Comparison of ENCODE assay signal across 11 cellular contexts in the genomic region with DNA sequence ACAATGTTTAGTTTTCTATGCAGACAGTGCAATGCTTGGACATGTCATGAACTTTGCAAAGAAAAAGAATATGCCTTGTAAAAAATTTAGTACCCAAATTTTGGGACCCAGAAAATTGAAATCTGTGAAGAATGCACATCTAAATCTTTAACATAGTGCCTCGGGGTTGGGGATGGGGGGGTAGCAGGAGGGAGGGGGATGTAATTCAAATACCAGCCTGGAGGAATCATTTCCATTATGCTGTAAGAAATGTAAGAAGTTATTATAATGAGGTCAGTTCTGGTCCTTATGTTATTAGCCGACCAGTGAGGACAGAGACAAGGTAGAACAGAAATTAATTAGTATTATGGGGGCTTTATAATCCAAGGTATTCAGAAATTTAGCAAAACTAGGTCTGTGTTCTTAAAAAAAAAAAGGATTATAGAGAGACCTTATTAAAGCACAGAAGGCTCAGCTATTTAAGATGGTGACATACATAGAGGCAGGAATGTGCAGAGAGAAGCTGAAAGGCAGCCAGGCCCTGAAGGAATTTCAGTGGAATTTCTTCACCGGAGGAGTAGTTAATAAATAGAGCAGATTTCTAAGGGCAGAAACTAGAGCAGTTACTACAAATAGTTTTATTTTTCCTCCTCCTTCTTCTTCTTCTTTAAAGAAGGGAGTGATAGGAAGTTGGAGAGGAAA.
A peak's percentile ranks its signal among the peaks of the same experiment; 100 is the strongest.
DNase-seq lines count a peak whose midpoint lies in the region; ATAC-seq and TF ChIP-seq lines count a peak whose summit lies in the region.
"Had no signal": no experiment of that assay in that cellular context is flagged by ENCODE, and none has a peak within 500 bp of the region (broad histone marks: within the 10 kb centered on the region; RNA-seq: fewer than 3 reads in every experiment).

No MANE protein-coding gene starts in this region.

- H3K4me1 ChIP-seq in left lung = peaks cover 4 to 12% of the 10 kb centered on the region in 2 donors
- peaks cover 0 to 7% (median 2%) of the 10 kb centered on the region in 4 donors for H3K4me1 ChIP-seq in transverse colon
- H3K4me1 ChIP-seq in suprapubic skin = peaks cover 15% of the 10 kb centered on the region

- ATAC-seq in left lung = peak; percentile 76
- ATAC-seq in GM21723 (IDR thresholded peaks at IDR 0.05; ENCODE audit: unreplicated experiment) = no peak
- ATAC-seq: HepG2 had no signal

- in situ Hi-C loops in transverse colon (cut with MboI; ENCODE audit: low pct_ligation_motif_present in 1 of 4, low pct_unique_long_range_greater_than_20kb in 1 of 4, low sequenced_read_pairs in 3 of 4) = no loop called here

- TF ChIP-seq EP300 in Ishikawa (IDR thresholded peaks at IDR 0.05; ENCODE audit: borderline replicate concordance) (no peak), transverse colon (IDR thresholded peaks at IDR 0.05; ENCODE audit: low read depth) (no peak), suprapubic skin (IDR thresholded peaks at IDR 0.05) (no peak)

- no peak for TF ChIP-seq CTCF in left lung (IDR thresholded peaks at IDR 0.05)
- no peak for TF ChIP-seq CTCF in transverse colon (IDR thresholded peaks at IDR 0.05)
- no peak for TF ChIP-seq CTCF in suprapubic skin (IDR thresholded peaks at IDR 0.05)

- H3K27me3 ChIP-seq in left lung = no peaks in the 10 kb centered on the region
- no peaks in the 10 kb centered on the region for H3K27me3 ChIP-seq in transverse colon
- H3K27me3 ChIP-seq in suprapubic skin = no peaks in the 10 kb centered on the region

- H3K36me3 ChIP-seq in left lung (no peaks in the 10 kb centered on the region), transverse colon (no peaks in the 10 kb centered on the region), suprapubic skin (no peaks in the 10 kb centered on the region)

- H3K9me3 ChIP-seq in left lung (no peaks in the 10 kb centered on the region), transverse colon (no peaks in the 10 kb centered on the region), suprapubic skin (no peaks in the 10 kb centered on the region)

- TF ChIP-seq POLR2A in transverse colon (IDR thresholded peaks at IDR 0.05) = no peak
- TF ChIP-seq POLR2A in suprapubic skin (IDR thresholded peaks at IDR 0.05) = no peak

- intact Hi-C loops in left lung (cut with DNase I) = no loop called here
- intact Hi-C loops in transverse colon (cut with DNase I; ENCODE audit: low total_unique reads) = no loop called here

- WGBS in transverse colon (ENCODE audit: low coverage in 1 of 2), 2 donors = 57 to 68% methylated on average over 3 of the region's 3 CpGs
- 34% methylated on average over 3 of the region's 3 CpGs for WGBS in suprapubic skin

- peak overlapping the region; percentile 20 to 57 for H3K27ac ChIP-seq in left lung
- peak overlapping the region; percentile 9 to 62 (median 60) for H3K27ac ChIP-seq in transverse colon
- H3K27ac ChIP-seq in suprapubic skin = no peak overlapping the region

- no peak for TF ChIP-seq RAD21 in Ishikawa (IDR thresholded peaks at IDR 0.05; ENCODE audit: low read depth)

- no peak overlapping the region for H3K4me3 ChIP-seq in left lung
- no peak overlapping the region for H3K4me3 ChIP-seq in transverse colon
- no peak overlapping the region for H3K4me3 ChIP-seq in suprapubic skin

- DNase-seq in dedifferentiated amniotic fluid mesenchymal stem cell (ENCODE audit: extremely low spot score) (peak; percentile 81), left lung (no peak), transverse colon (no peak), suprapubic skin (ENCODE audit: low spot score in 2 of 2) (no peak), RKO (ENCODE audit: low spot score) (no peak), NCI-H2081 treated with DMSO at 0.1 percent for 48 hours (lab: John Stamatoyannopoulos, UW) (no peak)
- DNase-seq: effector memory CD4-positive, alpha-beta T cell; posterior cingulate gyrus had no signal

TF ChIP-seq in Ishikawa, 13 proteins besides CTCF, POLR2A, EP300 and RAD21:
- TF ChIP-seq CEBPB (IDR thresholded peaks at IDR 0.05) (no peak), TEAD4 (IDR thresholded peaks at IDR 0.05) (peak; percentile 86)
TF ChIP-seq in Ishikawa: peak in this region for 1.
